ENCODE assay signal across 8 cellular contexts in genomic region chr1:145464708-145465336, GRCh38. TPM values are rescaled to one million over a fixed set of nuclear protein-coding genes. Genes with fewer than 3 reads are reported as not detected.
DNase-seq lines count a peak whose midpoint lies in the region; ATAC-seq and TF ChIP-seq lines count a peak whose summit lies in the region.
"Not testable (repeated sequence)": the region's sequence is repeated elsewhere in the genome, so short reads cannot be mapped to it uniquely, and the experiment has no call there.

No MANE protein-coding gene starts in this region.

- H3K27me3 Mint-ChIP-seq in CD14-positive monocyte (ENCODE audit: low read depth in 3 of 3) = peaks cover 25 to 61% (median 39%) of the 10 kb centered on the region in 3 donors

- H3K4me3 ChIP-seq in RWPE2 (ENCODE audit: severe bottlenecking) (peak overlapping the region; percentile 25), adipocyte (ENCODE audit: low read length) (peak overlapping the region; percentile 81), esophagus muscularis mucosa (peak overlapping the region; percentile 35 to 54 (median 48)), mucosa of rectum (ENCODE audit: low read length in 2 of 2) (peak overlapping the region; percentile 53 to 62)

- H3K27me3 ChIP-seq in RWPE2 (ENCODE audit: insufficient read depth, poor library complexity, severe bottlenecking); adipocyte (replicated peaks; ENCODE audit: control insufficient read depth, insufficient read depth, low read length); mucosa of rectum (ENCODE audit: control insufficient read depth in 2 of 2, insufficient read depth in 2 of 2, low read length in 2 of 2): not testable (repeated sequence)
- H3K27me3 ChIP-seq in esophagus muscularis mucosa = peaks cover 0 to 39% (median 0%) of the 10 kb centered on the region in 4 donors

- intact Hi-C loops in CD14-positive monocyte (cut with micrococcal nuclease); esophagus muscularis mucosa (cut with DNase I): not testable (repeated sequence)

- H3K9me3 Mint-ChIP-seq in CD14-positive monocyte = not testable (repeated sequence)

- not testable (repeated sequence) for H3K9me3 ChIP-seq in RWPE2 (ENCODE audit: severe bottlenecking); adipocyte (ENCODE audit: control insufficient read depth, low read length); esophagus muscularis mucosa; mucosa of rectum (ENCODE audit: control insufficient read depth in 2 of 2, low read length in 2 of 2)

- DNase-seq in CD14-positive monocyte (ENCODE audit: low spot score); RWPE2 (ENCODE audit: low spot score); adipocyte (ENCODE audit: low read depth); esophagus muscularis mucosa (ENCODE audit: extremely low spot score); stimulated activated naive CD8-positive, alpha-beta T cell treated with anti-CD3 and anti-CD28 coated beads, Interleukin-15, Interleukin-2, amounts not matched to agents 100 U/mL and 50 U/mL, for 24 hours: not testable (repeated sequence)

- H3K9ac ChIP-seq in adipocyte (ENCODE audit: low read length) = peak overlapping the region; percentile 80
- H3K9ac ChIP-seq in mucosa of rectum (ENCODE audit: low read depth in 1 of 2, low read length in 2 of 2) = not testable (repeated sequence)

- H3K4me3 Mint-ChIP-seq in CD14-positive monocyte = peak overlapping the region; percentile 80 to 94

- TF ChIP-seq POLR2A in esophagus muscularis mucosa (IDR thresholded peaks at IDR 0.05; ENCODE audit: low read depth) = not testable (repeated sequence)

- not testable (repeated sequence) for TF ChIP-seq EP300 in esophagus muscularis mucosa (IDR thresholded peaks at IDR 0.05)

- peak overlapping the region in 2 of 7 donors; percentile 56 to 80 for H3K27ac Mint-ChIP-seq in CD14-positive monocyte

- not testable (repeated sequence) for H3K36me3 ChIP-seq in RWPE2 (ENCODE audit: low read depth); adipocyte (ENCODE audit: control insufficient read depth, insufficient read depth, low read length, severe bottlenecking); esophagus muscularis mucosa; mucosa of rectum (ENCODE audit: control insufficient read depth in 2 of 2, insufficient read depth in 2 of 2, low read length in 2 of 2)

- H3K4me1 ChIP-seq in RWPE2 (ENCODE audit: insufficient read depth, poor library complexity, severe bottlenecking); adipocyte (ENCODE audit: control insufficient read depth, insufficient read depth, low read length); esophagus muscularis mucosa; mucosa of rectum (ENCODE audit: control insufficient read depth in 2 of 2, insufficient read depth in 2 of 2, low read length in 2 of 2): not testable (repeated sequence)

- peak; percentile 19 for ATAC-seq in GM21723 (IDR thresholded peaks at IDR 0.05; ENCODE audit: unreplicated experiment)
- ATAC-seq in HG03159 (IDR thresholded peaks at IDR 0.05; ENCODE audit: unreplicated experiment) = peak; percentile 17
- peak; percentile 1; the same call in 1 of the 3 replicates for ATAC-seq in RWPE2 (ENCODE audit: low read depth)
- ATAC-seq in stimulated activated naive CD8-positive, alpha-beta T cell treated with anti-CD3 and anti-CD28 coated beads, Interleukin-15, Interleukin-2, amounts not matched to agents 100 U/mL and 50 U/mL, for 24 hours = peak; percentile 19

- H3K36me3 Mint-ChIP-seq in CD14-positive monocyte = not testable (repeated sequence)

- TF ChIP-seq CTCF in CD14-positive monocyte (IDR thresholded peaks at IDR 0.05); RWPE2 (IDR thresholded peaks at IDR 0.05; ENCODE audit: poor library complexity, severe bottlenecking); esophagus muscularis mucosa (IDR thresholded peaks at IDR 0.05): not testable (repeated sequence)

- WGBS in esophagus muscularis mucosa = 25% methylated on average over 7 of the region's 21 CpGs

- H3K27ac ChIP-seq in RWPE2 (ENCODE audit: poor library complexity, severe bottlenecking) = peak overlapping the region; percentile 28
- H3K27ac ChIP-seq in esophagus muscularis mucosa (replicated peaks in 1 of 4); mucosa of rectum (ENCODE audit: low read depth in 2 of 2, low read length in 2 of 2): not testable (repeated sequence)

- not testable (repeated sequence) for H3K4me1 Mint-ChIP-seq in CD14-positive monocyte

RNA-seq across cellular contexts. Expression of gene NBPF20, which starts 39.4 kb away (rescaled TPM):
- not detected for polyA plus RNA-seq in CD14-positive monocyte
- total RNA-seq in esophagus muscularis mucosa = 1 to 10 TPM; 3.0 to 7.1 (median 4.3) TPM

Comparison
In these comparisons a context has a peak if more than half of its experiments do, and no peak if none do; other contexts are left out.
1. H3K4me3 ChIP-seq: peak in every context shown above with its lines; median percentile 81 in adipocyte; 58 in mucosa of rectum; 48 in esophagus muscularis mucosa; 25 in RWPE2.